7 cellular contexts compared by ENCODE assay signal in genomic region chr14:54622189-54622958, GRCh38. TPM values are rescaled to one million over a fixed set of nuclear protein-coding genes. Genes with fewer than 3 reads are reported as not detected.
A peak's percentile ranks its signal among the peaks of the same experiment; 100 is the strongest.
DNase-seq lines count a peak whose midpoint lies in the region; ATAC-seq and TF ChIP-seq lines count a peak whose summit lies in the region.

No MANE protein-coding gene starts in this region.

- H3K27me3 ChIP-seq in thyroid gland, result no peaks in the 10 kb centered on the region

- H3K36me3 ChIP-seq in thyroid gland, result no peaks in the 10 kb centered on the region

- TF ChIP-seq POLR2A in thyroid gland (IDR thresholded peaks at IDR 0.05), result no peak

- H3K27ac ChIP-seq in thyroid gland, result no peak overlapping the region

- WGBS in thyroid gland, 2 donors, result 95 to 97% methylated on average over 9 of the region's 9 CpGs

- H3K9me3 ChIP-seq in thyroid gland, result no peaks in the 10 kb centered on the region

- no peaks in the 10 kb centered on the region for H3K4me1 ChIP-seq in thyroid gland

- intact Hi-C loops in thyroid gland (cut with DNase I), result no loop called here

- H3K4me3 ChIP-seq in thyroid gland (replicated peaks in 1 of 3), result no peak overlapping the region

- peak; percentile 72 to 84 for DNase-seq in activated CD4-positive, alpha-beta T cell treated with anti-CD3 and anti-CD28 coated beads, Interleukin-2, amount 50 U/mL, for 48 hours
- peak; percentile 52 to 70 (median 67) for DNase-seq in stimulated activated CD4-positive, alpha-beta T cell treated with anti-CD3 and anti-CD28 coated beads, TNF-alpha, amount 100 ng/mL, for 48 hours (ENCODE audit: low read depth in 3 of 3)
- DNase-seq in foreskin melanocyte, result no peak
- DNase-seq in thyroid gland, result no peak
- no peak for DNase-seq in NCI-H1092 treated with DMSO at 0.1 percent for 48 hours (lab: John Stamatoyannopoulos, UW)

- no peak for TF ChIP-seq CTCF in thyroid gland (IDR thresholded peaks at IDR 0.05)

- ATAC-seq in GM19328 (IDR thresholded peaks at IDR 0.05; ENCODE audit: unreplicated experiment) (peak; percentile 91), HG02884 (IDR thresholded peaks at IDR 0.05; ENCODE audit: unreplicated experiment) (peak; percentile 96)

RNA-seq across cellular contexts. Expression of gene SAMD4A, which starts 55.4 kb away (rescaled TPM):
- 10 to 100 TPM; 12.6 to 32.7 (median 17.6) TPM for total RNA-seq in thyroid gland

Comparison
In these comparisons a context has a peak if more than half of its experiments do, and no peak if none do; other contexts are left out.
1. DNase-seq: peak in activated CD4-positive, alpha-beta T cell treated with anti-CD3 and anti-CD28 coated beads, Interleukin-2, amount 50 U/mL, for 48 hours (2 of 2) and stimulated activated CD4-positive, alpha-beta T cell treated with anti-CD3 and anti-CD28 coated beads, TNF-alpha, amount 100 ng/mL, for 48 hours (3 of 3); none in foreskin melanocyte (single experiment), thyroid gland (0 of 2) and NCI-H1092 treated with DMSO at 0.1 percent for 48 hours (single experiment).